9 cellular contexts compared by ENCODE assay signal in genomic region chr1:65260851-65261473, GRCh38. TPM values are rescaled to one million over a fixed set of nuclear protein-coding genes. Genes with fewer than 3 reads are reported as not detected.
A peak's percentile ranks its signal among the peaks of the same experiment; 100 is the strongest.
DNase-seq lines count a peak whose midpoint lies in the region; ATAC-seq lines count a peak whose summit lies in the region.
"Had no signal": no experiment of that assay in that cellular context is flagged by ENCODE, and none has a peak within 500 bp of the region (broad histone marks: within the 10 kb centered on the region; RNA-seq: fewer than 3 reads in every experiment).

No MANE protein-coding gene starts in this region.

- H3K4me1 Mint-ChIP-seq in activated T-helper 1 cell treated with anti-CD3 and anti-CD28 coated beads, Interleukin-12 subunit alpha, Interleukin-12 subunit beta, Interleukin-2, Interleukin-4 antibody, amounts not matched to agents 30 ng/mL and 10 ng/mL and 1 ng/mL, durations not matched to agents 14 hours and 24 hours and 36 hours (ENCODE audit: low read depth) = peaks cover 45% of the 10 kb centered on the region

- H3K27me3 Mint-ChIP-seq in activated T-helper 1 cell treated with anti-CD3 and anti-CD28 coated beads, Interleukin-12 subunit alpha, Interleukin-12 subunit beta, Interleukin-2, Interleukin-4 antibody, amounts not matched to agents 30 ng/mL and 10 ng/mL and 1 ng/mL, durations not matched to agents 14 hours and 24 hours and 36 hours (ENCODE audit: insufficient read depth) = peaks cover 3% of the 10 kb centered on the region

- no peak overlapping the region for H3K4me3 Mint-ChIP-seq in activated T-helper 1 cell treated with anti-CD3 and anti-CD28 coated beads, Interleukin-12 subunit alpha, Interleukin-12 subunit beta, Interleukin-2, Interleukin-4 antibody, amounts not matched to agents 30 ng/mL and 10 ng/mL and 1 ng/mL, durations not matched to agents 14 hours and 24 hours and 36 hours

- ATAC-seq in HG02610 (IDR thresholded peaks at IDR 0.05; ENCODE audit: unreplicated experiment) (peak; percentile 89), GM19324 (IDR thresholded peaks at IDR 0.05; ENCODE audit: low FRiP score, unreplicated experiment) (no peak), GM19467 (IDR thresholded peaks at IDR 0.05; ENCODE audit: unreplicated experiment) (no peak)

- peak overlapping the region; percentile 32 for H3K27ac Mint-ChIP-seq in activated T-helper 1 cell treated with anti-CD3 and anti-CD28 coated beads, Interleukin-12 subunit alpha, Interleukin-12 subunit beta, Interleukin-2, Interleukin-4 antibody, amounts not matched to agents 30 ng/mL and 10 ng/mL and 1 ng/mL, durations not matched to agents 14 hours and 24 hours and 36 hours

- peaks cover 4% of the 10 kb centered on the region for H3K36me3 Mint-ChIP-seq in activated T-helper 1 cell treated with anti-CD3 and anti-CD28 coated beads, Interleukin-12 subunit alpha, Interleukin-12 subunit beta, Interleukin-2, Interleukin-4 antibody, amounts not matched to agents 30 ng/mL and 10 ng/mL and 1 ng/mL, durations not matched to agents 14 hours and 24 hours and 36 hours (ENCODE audit: low read depth)

- intact Hi-C loops in activated T-helper 1 cell treated with anti-CD3 and anti-CD28 coated beads, Interleukin-12 subunit alpha, Interleukin-12 subunit beta, Interleukin-2, Interleukin-4 antibody, amounts not matched to agents 30 ng/mL and 10 ng/mL and 1 ng/mL, durations not matched to agents 14 hours and 24 hours and 36 hours (cut with micrococcal nuclease) = loop anchor here (5.0 kb wide), 1 partner anchor 46 kb away; the partner anchor contains the start of gene DNAJC6

- DNase-seq in GM04504 (ENCODE audit: low read depth) (peak; percentile 79), kidney tubule cell (ENCODE audit: low spot score) (peak; percentile 90), NCI-H1436 treated with DMSO at 0.1 percent for 48 hours (lab: John Stamatoyannopoulos, UW) (no peak), NCI-H2107 (lab: John Stamatoyannopoulos, UW) (no peak)
- no peak for DNase-seq in activated T-helper 1 cell treated with anti-CD3 and anti-CD28 coated beads, Interleukin-12 subunit alpha, Interleukin-12 subunit beta, Interleukin-2, Interleukin-4 antibody, amounts not matched to agents 30 ng/mL and 10 ng/mL and 1 ng/mL, durations not matched to agents 14 hours and 24 hours and 36 hours (ENCODE audit: low spot score)
- DNase-seq: colonic mucosa had no signal

- no peaks in the 10 kb centered on the region for H3K9me3 Mint-ChIP-seq in activated T-helper 1 cell treated with anti-CD3 and anti-CD28 coated beads, Interleukin-12 subunit alpha, Interleukin-12 subunit beta, Interleukin-2, Interleukin-4 antibody, amounts not matched to agents 30 ng/mL and 10 ng/mL and 1 ng/mL, durations not matched to agents 14 hours and 24 hours and 36 hours

RNA-seq across cellular contexts. Expression of gene DNAJC6, which starts 48.4 kb away (rescaled TPM):
- 4.4 and 6.2 TPM in 2 replicates for total RNA-seq in activated T-helper 1 cell treated with anti-CD3 and anti-CD28 coated beads, Interleukin-12 subunit alpha, Interleukin-12 subunit beta, Interleukin-2, Interleukin-4 antibody, amounts not matched to agents 30 ng/mL and 10 ng/mL and 1 ng/mL, durations not matched to agents 14 hours and 24 hours and 36 hours

Comparison
In these comparisons a context has a peak if more than half of its experiments do, and no peak if none do; other contexts are left out.
1. DNase-seq: peak in GM04504 (single experiment) and kidney tubule cell (single experiment); none in activated T-helper 1 cell treated with anti-CD3 and anti-CD28 coated beads, Interleukin-12 subunit alpha, Interleukin-12 subunit beta, Interleukin-2, Interleukin-4 antibody, amounts not matched to agents 30 ng/mL and 10 ng/mL and 1 ng/mL, durations not matched to agents 14 hours and 24 hours and 36 hours (single experiment), NCI-H1436 treated with DMSO at 0.1 percent for 48 hours (single experiment) and NCI-H2107 (single experiment).